ENCODE assay signal across 8 cellular contexts in genomic region chr16:50515218-50515617, GRCh38. TPM values are rescaled to one million over a fixed set of nuclear protein-coding genes. Genes with fewer than 3 reads are reported as not detected.
"Had no signal": no experiment of that assay in that cellular context is flagged by ENCODE, and none has a peak within 500 bp of the region (broad histone marks: within the 10 kb centered on the region; RNA-seq: fewer than 3 reads in every experiment).

No MANE protein-coding gene starts in this region.

- FAIRE-seq: GM12878, GM12891, GM12892, GM18507, GM19239 had no signal

- DNase-seq: GDM1, GF-D8 had no signal

- H3K4me3 ChIP-seq: GM12878 had no signal

- ATAC-seq: GM12878 had no signal

RNA-seq across cellular contexts. Expression of gene NKD1, which starts 33.0 kb away (rescaled TPM):
- total RNA-seq: G401 had no signal
